Comparison of ENCODE assay signal across 8 cellular contexts in the genomic region with DNA sequence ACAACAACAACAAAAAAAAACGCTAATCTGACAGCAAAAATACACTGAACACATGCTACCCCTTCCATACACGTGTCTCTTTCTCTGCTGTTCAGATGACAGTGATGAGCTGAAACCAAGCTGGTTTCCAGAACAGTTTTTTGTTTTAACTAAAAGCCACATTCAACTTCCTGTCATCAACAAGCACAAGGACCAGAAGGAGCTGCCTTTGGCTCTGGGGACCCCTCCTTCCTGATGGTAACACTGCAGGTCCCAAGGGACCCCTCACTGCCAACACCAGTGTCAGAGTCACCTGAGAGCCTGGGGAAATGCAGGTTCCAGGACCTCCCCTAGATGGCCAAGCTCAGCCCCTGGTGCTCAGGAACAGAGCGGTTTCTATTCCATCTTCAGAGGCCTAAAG. TPM values are rescaled to one million over a fixed set of nuclear protein-coding genes. Genes with fewer than 3 reads are reported as not detected.
DNase-seq lines count a peak whose midpoint lies in the region; ATAC-seq lines count a peak whose summit lies in the region.

No MANE protein-coding gene starts in this region.

- H3K27me3 Mint-ChIP-seq in activated CD4-positive, alpha-beta T cell treated with anti-CD3 and anti-CD28 coated beads for 36 hours: no peaks in the 10 kb centered on the region
- H3K27me3 Mint-ChIP-seq in stimulated activated memory B cell treated with anti-CD40 and anti-IgM and Interleukin-4, amounts not matched to agents 10 μg/mL and 1 μg/mL and 100 μg/mL, for 72 hours: peaks cover 18% of the 10 kb centered on the region

- no peak overlapping the region for H3K4me3 Mint-ChIP-seq in activated CD4-positive, alpha-beta T cell treated with anti-CD3 and anti-CD28 coated beads for 36 hours
- no peak overlapping the region for H3K4me3 Mint-ChIP-seq in stimulated activated memory B cell treated with anti-CD40 and anti-IgM and Interleukin-4, amounts not matched to agents 10 μg/mL and 1 μg/mL and 100 μg/mL, for 72 hours

- H3K9me3 Mint-ChIP-seq in activated CD4-positive, alpha-beta T cell treated with anti-CD3 and anti-CD28 coated beads for 36 hours (ENCODE audit: low read depth): no peaks in the 10 kb centered on the region
- H3K9me3 Mint-ChIP-seq in stimulated activated memory B cell treated with anti-CD40 and anti-IgM and Interleukin-4, amounts not matched to agents 10 μg/mL and 1 μg/mL and 100 μg/mL, for 72 hours: no peaks in the 10 kb centered on the region

- POLR2A ChIA-PET in activated CD4-positive, alpha-beta T cell treated with anti-CD3 and anti-CD28 coated beads for 36 hours (lab: Charles Lee): interaction anchor here (0.7 to 1.0 kb wide), 2 partner anchors 34 to 54 kb away, joined by 3 read pairs; no protein-coding TSS in a partner anchor

- CTCF ChIA-PET in activated CD4-positive, alpha-beta T cell treated with anti-CD3 and anti-CD28 coated beads for 36 hours (lab: Charles Lee): interaction anchor here (0.6 to 1.4 kb wide), 5 partner anchors 9 to 950 kb away, joined by 3 to 5 read pairs (median 3); no protein-coding TSS in a partner anchor

- DNase-seq in activated CD4-positive, alpha-beta T cell treated with anti-CD3 and anti-CD28 coated beads for 36 hours: peak; percentile 38
- no peak for DNase-seq in activated CD4-positive, alpha-beta T cell treated with anti-CD3 and anti-CD28 coated beads, Interleukin-2, amount 50 U/mL, for 1 hour
- DNase-seq in NCI-H69 (lab: John Stamatoyannopoulos, UW) (peak; percentile 69), NCI-H446 treated with DMSO at 0.1 percent for 48 hours (lab: John Stamatoyannopoulos, UW) (no peak), AG08395 (ENCODE audit: low spot score) (no peak)
- DNase-seq in stimulated activated CD4-positive, alpha-beta T cell treated with anti-CD3 and anti-CD28 coated beads, Interleukin-4, amount 100 ng/mL, for 4 hours: no peak

- peak overlapping the region; percentile 77 for H3K27ac Mint-ChIP-seq in activated CD4-positive, alpha-beta T cell treated with anti-CD3 and anti-CD28 coated beads for 36 hours
- H3K27ac Mint-ChIP-seq in stimulated activated memory B cell treated with anti-CD40 and anti-IgM and Interleukin-4, amounts not matched to agents 10 μg/mL and 1 μg/mL and 100 μg/mL, for 72 hours: peak overlapping the region; percentile 54

- peaks cover 10% of the 10 kb centered on the region for H3K36me3 Mint-ChIP-seq in activated CD4-positive, alpha-beta T cell treated with anti-CD3 and anti-CD28 coated beads for 36 hours (ENCODE audit: low read depth)
- H3K36me3 Mint-ChIP-seq in stimulated activated memory B cell treated with anti-CD40 and anti-IgM and Interleukin-4, amounts not matched to agents 10 μg/mL and 1 μg/mL and 100 μg/mL, for 72 hours: peaks cover 30% of the 10 kb centered on the region

- peaks cover 14% of the 10 kb centered on the region for H3K4me1 Mint-ChIP-seq in activated CD4-positive, alpha-beta T cell treated with anti-CD3 and anti-CD28 coated beads for 36 hours
- H3K4me1 Mint-ChIP-seq in stimulated activated memory B cell treated with anti-CD40 and anti-IgM and Interleukin-4, amounts not matched to agents 10 μg/mL and 1 μg/mL and 100 μg/mL, for 72 hours: peaks cover 17% of the 10 kb centered on the region

- peak; percentile 71 for ATAC-seq in activated CD4-positive, alpha-beta T cell treated with anti-CD3 and anti-CD28 coated beads for 36 hours
- ATAC-seq in HG02798 (IDR thresholded peaks at IDR 0.05; ENCODE audit: poor library complexity, unreplicated experiment): peak; percentile 77
- peak; percentile 75 for ATAC-seq in stimulated activated memory B cell treated with anti-CD40 and anti-IgM and Interleukin-4, amounts not matched to agents 10 μg/mL and 1 μg/mL and 100 μg/mL, for 72 hours

- intact Hi-C loops in activated CD4-positive, alpha-beta T cell treated with anti-CD3 and anti-CD28 coated beads for 36 hours (cut with DNase I, micrococcal nuclease): no loop called here

RNA-seq across cellular contexts. Expression of gene CST7, which starts 6.0 kb away (rescaled TPM):
- total RNA-seq in activated CD4-positive, alpha-beta T cell treated with anti-CD3 and anti-CD28 coated beads for 36 hours: 10 to 100 TPM; 10.7 to 14.0 TPM

RNA-seq across cellular contexts. Expression of gene APMAP, which starts 37.5 kb away (rescaled TPM):
- 10 to 100 TPM; 26.8 to 34.0 TPM for total RNA-seq in activated CD4-positive, alpha-beta T cell treated with anti-CD3 and anti-CD28 coated beads for 36 hours

Comparison
In these comparisons a context has a peak if more than half of its experiments do, and no peak if none do; other contexts are left out.
1. DNase-seq: peak in activated CD4-positive, alpha-beta T cell treated with anti-CD3 and anti-CD28 coated beads for 36 hours (single experiment) and NCI-H69 (single experiment); none in activated CD4-positive, alpha-beta T cell treated with anti-CD3 and anti-CD28 coated beads, Interleukin-2, amount 50 U/mL, for 1 hour (single experiment), NCI-H446 treated with DMSO at 0.1 percent for 48 hours (single experiment), stimulated activated CD4-positive, alpha-beta T cell treated with anti-CD3 and anti-CD28 coated beads, Interleukin-4, amount 100 ng/mL, for 4 hours (0 of 2) and AG08395 (single experiment).
2. Peak in every context shown above with its lines, with median percentiles within 50 percentile points of each other: ATAC-seq.